Comparison of ENCODE assay signal across 9 cellular contexts in the genomic region with DNA sequence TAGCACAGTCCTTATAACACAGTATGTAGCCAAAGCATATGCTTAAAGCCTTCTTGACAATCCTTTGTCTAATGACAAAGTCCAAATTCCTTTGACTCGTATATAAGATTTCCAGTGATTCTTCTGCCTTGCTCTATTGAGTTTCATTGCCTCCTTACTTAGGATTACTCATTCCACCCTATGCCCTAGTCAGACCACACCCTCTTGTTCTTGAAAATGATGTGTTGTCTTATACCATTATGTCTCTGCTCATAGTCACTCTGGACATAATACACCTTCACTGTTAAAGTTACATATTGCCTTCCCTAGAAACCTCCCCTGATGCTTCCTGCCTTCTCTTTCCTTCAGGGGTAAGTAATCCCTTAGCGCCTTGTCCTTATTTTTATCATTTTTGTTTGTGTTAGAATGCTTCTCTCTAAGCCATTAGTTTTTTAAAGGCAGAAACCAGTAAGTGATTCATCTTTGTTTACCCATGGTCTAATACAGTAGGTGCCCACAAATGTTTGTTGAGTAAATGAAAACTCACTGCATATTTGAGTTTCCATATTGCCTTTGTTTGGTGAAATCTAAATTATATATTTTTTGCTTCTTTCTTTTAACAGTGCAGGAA. TPM values are rescaled to one million over a fixed set of nuclear protein-coding genes. Genes with fewer than 3 reads are reported as not detected.
DNase-seq lines count a peak whose midpoint lies in the region; ATAC-seq, FAIRE-seq and TF ChIP-seq lines count a peak whose summit lies in the region.
"Had no signal": no experiment of that assay in that cellular context is flagged by ENCODE, and none has a peak within 500 bp of the region (broad histone marks: within the 10 kb centered on the region; RNA-seq: fewer than 3 reads in every experiment).

No MANE protein-coding gene starts in this region.

- no peak overlapping the region for H3K27ac ChIP-seq in SK-N-SH (ENCODE audit: low read depth in 2 of 2, low read length in 1 of 2)
- H3K27ac ChIP-seq: tibial artery had no signal

- H3K36me3 ChIP-seq in SK-N-SH (replicated peaks in 1 of 2; ENCODE audit: control insufficient read depth in 1 of 2, insufficient read depth in 2 of 2, low read length in 1 of 2) (no peaks in the 10 kb centered on the region), bronchial epithelial cell (ENCODE audit: control insufficient read depth, insufficient read depth, low read length) (no peaks in the 10 kb centered on the region)
- H3K36me3 ChIP-seq: tibial artery had no signal

- H3K4me1 ChIP-seq in SK-N-SH (ENCODE audit: control insufficient read depth in 1 of 2, insufficient read depth in 2 of 2, low read depth in 1 of 2, low read length in 1 of 2): no peaks in the 10 kb centered on the region

- CTCF ChIA-PET in SK-N-SH (lab: Yijun Ruan, JAX): no interaction called here

- H3K9me3 ChIP-seq in SK-N-SH: no peaks in the 10 kb centered on the region
- H3K9me3 ChIP-seq: tibial artery had no signal

- H3F3A ChIP-seq in SK-N-SH (replicated peaks; ENCODE audit: insufficient read depth): no peaks in the 10 kb centered on the region

- TF ChIP-seq EP300 in SK-N-SH (IDR thresholded peaks at IDR 0.05; ENCODE audit: borderline replicate concordance in 1 of 2, low read depth in 1 of 2, low read length in 1 of 2): no peak

- no peak overlapping the region for H2AFZ ChIP-seq in SK-N-SH (ENCODE audit: low read depth)

- no peaks in the 10 kb centered on the region for H4K20me1 ChIP-seq in SK-N-SH (ENCODE audit: insufficient read depth)

- DNase-seq in SK-N-SH (no peak), bronchial epithelial cell (ENCODE audit: low read depth) (peak; percentile 91), activated gamma-delta T cell treated with Interleukin-2 at 50 U/mL for 16 hours (no peak), NOMO-1 (lab: John Stamatoyannopoulos, UW; ENCODE audit: unreplicated experiment in 2 of 2) (no peak), posterior cingulate gyrus (no peak)
- no peak for DNase-seq in stimulated activated naive CD8-positive, alpha-beta T cell treated with anti-CD3 and anti-CD28 coated beads, Interleukin-15, Interleukin-2, amounts not matched to agents 100 U/mL and 50 U/mL, for 24 hours
- DNase-seq: tibial artery had no signal

- H3K9ac ChIP-seq in SK-N-SH: no peak overlapping the region

- no peaks in the 10 kb centered on the region for H3K79me2 ChIP-seq in SK-N-SH (ENCODE audit: insufficient read depth)

- no peaks in the 10 kb centered on the region for H3K27me3 ChIP-seq in SK-N-SH (ENCODE audit: insufficient read depth)
- no peaks in the 10 kb centered on the region for H3K27me3 ChIP-seq in bronchial epithelial cell (ENCODE audit: control insufficient read depth, insufficient read depth, low read length)
- H3K27me3 ChIP-seq: tibial artery had no signal

- WGBS in SK-N-SH (ENCODE audit: low lambda C conversion rate): 71% methylated on average over 2 of the region's 2 CpGs

- ATAC-seq in SK-N-SH treated with all-trans-retinoic acid at 6 μM for 48 hours (peak; percentile 38; the same call in 1 of the 3 replicates), HG03342 (IDR thresholded peaks at IDR 0.05; ENCODE audit: unreplicated experiment) (peak; percentile 58)
- ATAC-seq in stimulated activated naive CD8-positive, alpha-beta T cell treated with anti-CD3 and anti-CD28 coated beads, Interleukin-15, Interleukin-2, amounts not matched to agents 100 U/mL and 50 U/mL, for 24 hours: peak; percentile 95

- no peak for FAIRE-seq in bronchial epithelial cell (lab: Jason Lieb, UNC)

- TF ChIP-seq CTCF in SK-N-SH (IDR thresholded peaks at IDR 0.05) (no peak), bronchial epithelial cell (IDR thresholded peaks at IDR 0.05; ENCODE audit: insufficient read depth, low read length, severe bottlenecking) (no peak)

- intact Hi-C loops in posterior cingulate gyrus (cut with DNase I): no loop called here

- H3K4me3 ChIP-seq in SK-N-SH (ENCODE audit: low read depth in 2 of 2, low read length in 1 of 2) (no peak overlapping the region), bronchial epithelial cell (ENCODE audit: low read depth, low read length) (no peak overlapping the region)
- H3K4me3 ChIP-seq: tibial artery had no signal

- POLR2A ChIA-PET in SK-N-SH (lab: Yijun Ruan, JAX): no interaction called here

- no peak overlapping the region for H3K4me2 ChIP-seq in SK-N-SH

- no peak for TF ChIP-seq RAD21 in SK-N-SH (IDR thresholded peaks at IDR 0.05; ENCODE audit: low read length)

- no peaks in the 10 kb centered on the region for H3K9me2 ChIP-seq in SK-N-SH

TF ChIP-seq in SK-N-SH treated with all-trans-retinoic acid at 6 μM for 48 hours, 23 proteins besides CTCF, POLR2A, EP300 and RAD21:
- TF ChIP-seq ZFP30 (CRISPR knock-in tag; IDR thresholded peaks at IDR 0.05): no peak
- no peak for TF ChIP-seq ISL1 (CRISPR knock-in tag; IDR thresholded peaks at IDR 0.05)
- no peak for TF ChIP-seq GLIS3 (CRISPR knock-in tag; IDR thresholded peaks at IDR 0.05)
- no peak for TF ChIP-seq TOX (CRISPR knock-in tag; IDR thresholded peaks at IDR 0.05; ENCODE audit: borderline replicate concordance)
- no peak for TF ChIP-seq ZNF8 (CRISPR knock-in tag; IDR thresholded peaks at IDR 0.05)
- TF ChIP-seq, protein P1, sequence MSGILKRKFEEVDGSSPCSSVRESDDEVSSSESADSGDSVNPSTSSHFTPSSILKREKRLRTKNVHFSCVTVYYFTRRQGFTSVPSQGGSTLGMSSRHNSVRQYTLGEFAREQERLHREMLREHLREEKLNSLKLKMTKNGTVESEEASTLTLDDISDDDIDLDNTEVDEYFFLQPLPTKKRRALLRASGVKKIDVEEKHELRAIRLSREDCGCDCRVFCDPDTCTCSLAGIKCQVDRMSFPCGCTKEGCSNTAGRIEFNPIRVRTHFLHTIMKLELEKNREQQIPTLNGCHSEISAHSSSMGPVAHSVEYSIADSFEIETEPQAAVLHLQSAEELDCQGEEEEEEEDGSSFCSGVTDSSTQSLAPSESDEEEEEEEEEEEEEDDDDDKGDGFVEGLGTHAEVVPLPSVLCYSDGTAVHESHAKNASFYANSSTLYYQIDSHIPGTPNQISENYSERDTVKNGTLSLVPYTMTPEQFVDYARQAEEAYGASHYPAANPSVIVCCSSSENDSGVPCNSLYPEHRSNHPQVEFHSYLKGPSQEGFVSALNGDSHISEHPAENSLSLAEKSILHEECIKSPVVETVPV (CRISPR knock-in tag; IDR thresholded peaks at IDR 0.05): no peak
- TF ChIP-seq, protein P2, sequence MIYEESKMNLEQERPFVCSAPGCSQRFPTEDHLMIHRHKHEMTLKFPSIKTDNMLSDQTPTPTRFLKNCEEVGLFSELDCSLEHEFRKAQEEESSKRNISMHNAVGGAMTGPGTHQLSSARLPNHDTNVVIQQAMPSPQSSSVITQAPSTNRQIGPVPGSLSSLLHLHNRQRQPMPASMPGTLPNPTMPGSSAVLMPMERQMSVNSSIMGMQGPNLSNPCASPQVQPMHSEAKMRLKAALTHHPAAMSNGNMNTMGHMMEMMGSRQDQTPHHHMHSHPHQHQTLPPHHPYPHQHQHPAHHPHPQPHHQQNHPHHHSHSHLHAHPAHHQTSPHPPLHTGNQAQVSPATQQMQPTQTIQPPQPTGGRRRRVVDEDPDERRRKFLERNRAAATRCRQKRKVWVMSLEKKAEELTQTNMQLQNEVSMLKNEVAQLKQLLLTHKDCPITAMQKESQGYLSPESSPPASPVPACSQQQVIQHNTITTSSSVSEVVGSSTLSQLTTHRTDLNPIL (CRISPR knock-in tag; IDR thresholded peaks at IDR 0.05; ENCODE audit: low read depth): no peak
- no peak for TF ChIP-seq SNAI2 (CRISPR knock-in tag; IDR thresholded peaks at IDR 0.05)
- no peak for TF ChIP-seq ZNF70 (CRISPR knock-in tag; IDR thresholded peaks at IDR 0.05)
- no peak for TF ChIP-seq ZNF565 (CRISPR knock-in tag; conservative IDR thresholded peaks at IDR 0.05; ENCODE audit: low read depth)
- no peak for TF ChIP-seq ESRRG (CRISPR knock-in tag; IDR thresholded peaks at IDR 0.05)

TF ChIP-seq in SK-N-SH, 30 proteins besides CTCF, POLR2A, EP300 and RAD21:
- no peak for TF ChIP-seq TEAD4 (IDR thresholded peaks at IDR 0.05; ENCODE audit: borderline replicate concordance, insufficient read depth)
- TF ChIP-seq MEF2A (IDR thresholded peaks at IDR 0.05; ENCODE audit: borderline replicate concordance, low read depth): no peak
- TF ChIP-seq JUND (IDR thresholded peaks at IDR 0.05): no peak
- TF ChIP-seq RXRA (IDR thresholded peaks at IDR 0.05; ENCODE audit: borderline replicate concordance, low read depth): no peak
- TF ChIP-seq SMC3 (IDR thresholded peaks at IDR 0.05; ENCODE audit: low read depth, low read length): no peak
- TF ChIP-seq ELF1 (IDR thresholded peaks at IDR 0.05): no peak
- TF ChIP-seq, protein P3, sequence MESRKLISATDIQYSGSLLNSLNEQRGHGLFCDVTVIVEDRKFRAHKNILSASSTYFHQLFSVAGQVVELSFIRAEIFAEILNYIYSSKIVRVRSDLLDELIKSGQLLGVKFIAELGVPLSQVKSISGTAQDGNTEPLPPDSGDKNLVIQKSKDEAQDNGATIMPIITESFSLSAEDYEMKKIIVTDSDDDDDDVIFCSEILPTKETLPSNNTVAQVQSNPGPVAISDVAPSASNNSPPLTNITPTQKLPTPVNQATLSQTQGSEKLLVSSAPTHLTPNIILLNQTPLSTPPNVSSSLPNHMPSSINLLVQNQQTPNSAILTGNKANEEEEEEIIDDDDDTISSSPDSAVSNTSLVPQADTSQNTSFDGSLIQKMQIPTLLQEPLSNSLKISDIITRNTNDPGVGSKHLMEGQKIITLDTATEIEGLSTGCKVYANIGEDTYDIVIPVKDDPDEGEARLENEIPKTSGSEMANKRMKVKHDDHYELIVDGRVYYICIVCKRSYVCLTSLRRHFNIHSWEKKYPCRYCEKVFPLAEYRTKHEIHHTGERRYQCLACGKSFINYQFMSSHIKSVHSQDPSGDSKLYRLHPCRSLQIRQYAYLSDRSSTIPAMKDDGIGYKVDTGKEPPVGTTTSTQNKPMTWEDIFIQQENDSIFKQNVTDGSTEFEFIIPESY (IDR thresholded peaks at IDR 0.05; ENCODE audit: borderline replicate concordance, low read depth): no peak
- no peak for TF ChIP-seq SIN3A (IDR thresholded peaks at IDR 0.05; ENCODE audit: borderline replicate concordance, low read depth, low read length)
- TF ChIP-seq CHD2 (IDR thresholded peaks at IDR 0.05; ENCODE audit: low read length, partially characterized antibody): no peak

RNA-seq across cellular contexts. Expression of a gene that starts 19.3 kb away (rescaled TPM):
- polyA plus RNA-seq in SK-N-SH (2012; rRNA removed): 4.8 and 5.3 TPM in 2 replicates
- 5.4 and 6.0 TPM in 2 replicates for polyA plus RNA-seq in SK-N-SH (2012; cell fraction: cytosol; rRNA removed)
- 3.0 and 5.8 TPM in 2 replicates for polyA plus RNA-seq in SK-N-SH (2012; cell fraction: nucleus; rRNA removed)
- total RNA-seq in bronchial epithelial cell: 52.1 and 76.9 TPM in 2 replicates

Comparison
In these comparisons a context has a peak if more than half of its experiments do, and no peak if none do; other contexts are left out.
1. ATAC-seq: peak in every context shown above with its lines; median percentile 95 in stimulated activated naive CD8-positive, alpha-beta T cell treated with anti-CD3 and anti-CD28 coated beads, Interleukin-15, Interleukin-2, amounts not matched to agents 100 U/mL and 50 U/mL, for 24 hours; 58 in HG03342; 38 in SK-N-SH treated with all-trans-retinoic acid at 6 μM for 48 hours.